1 cellular context compared by ENCODE assay signal in the genomic region with DNA sequence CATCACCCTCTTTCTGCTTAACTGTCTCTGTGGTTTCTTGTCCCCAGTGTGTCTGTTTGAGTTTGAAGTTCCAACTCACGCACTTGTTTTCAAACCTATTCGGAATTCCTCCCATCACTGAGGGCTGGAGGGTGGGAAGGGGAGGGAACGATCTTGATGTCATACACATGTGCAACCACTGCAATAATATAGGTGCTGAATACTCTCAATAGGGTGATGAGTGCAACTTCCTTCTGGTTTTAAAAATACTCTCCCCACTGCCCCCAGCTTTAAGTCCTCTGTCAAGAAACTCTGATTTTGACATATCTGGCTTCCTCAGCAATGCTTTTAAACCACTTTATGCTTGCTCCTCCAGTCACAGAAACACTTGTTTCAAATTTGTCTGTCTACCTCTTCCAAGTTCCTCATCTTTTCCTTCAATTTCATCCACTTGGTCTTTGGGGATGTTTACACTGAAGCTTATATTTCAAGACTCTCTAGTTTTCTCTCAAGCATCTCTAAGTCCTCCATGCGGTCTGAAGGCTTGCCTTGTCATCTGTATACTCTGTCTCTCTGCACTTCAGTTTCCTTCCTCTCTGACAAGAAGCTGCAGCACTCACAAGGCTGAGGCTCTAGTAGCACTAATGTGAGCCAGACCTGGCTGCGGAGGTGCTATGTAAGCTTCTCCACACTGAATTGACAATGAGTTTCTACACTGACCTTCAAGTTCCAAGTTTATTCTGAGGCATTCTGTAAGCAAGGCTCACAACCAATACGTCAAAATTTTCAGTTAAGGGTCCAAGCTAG.
TF ChIP-seq lines count a peak whose summit lies in the region.

No MANE protein-coding gene starts in this region.

TF ChIP-seq in IMR-90, 13 proteins besides CTCF, POLR2A, EP300 and RAD21:
- TF ChIP-seq, protein P1, sequence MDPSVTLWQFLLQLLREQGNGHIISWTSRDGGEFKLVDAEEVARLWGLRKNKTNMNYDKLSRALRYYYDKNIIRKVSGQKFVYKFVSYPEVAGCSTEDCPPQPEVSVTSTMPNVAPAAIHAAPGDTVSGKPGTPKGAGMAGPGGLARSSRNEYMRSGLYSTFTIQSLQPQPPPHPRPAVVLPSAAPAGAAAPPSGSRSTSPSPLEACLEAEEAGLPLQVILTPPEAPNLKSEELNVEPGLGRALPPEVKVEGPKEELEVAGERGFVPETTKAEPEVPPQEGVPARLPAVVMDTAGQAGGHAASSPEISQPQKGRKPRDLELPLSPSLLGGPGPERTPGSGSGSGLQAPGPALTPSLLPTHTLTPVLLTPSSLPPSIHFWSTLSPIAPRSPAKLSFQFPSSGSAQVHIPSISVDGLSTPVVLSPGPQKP (IDR thresholded peaks at IDR 0.05; ENCODE audit: borderline replicate concordance, low read depth, low read length): no peak
- TF ChIP-seq RCOR1 (IDR thresholded peaks at IDR 0.05; ENCODE audit: insufficient replicate concordance, low read length) (no peak), SMC3 (IDR thresholded peaks at IDR 0.05; ENCODE audit: low read depth, low read length) (no peak), NFE2L2 (IDR thresholded peaks at IDR 0.05; ENCODE audit: low read depth, low read length) (no peak), FOS (IDR thresholded peaks at IDR 0.05; ENCODE audit: low read depth, low read length) (no peak), BHLHE40 (IDR thresholded peaks at IDR 0.05; ENCODE audit: low read depth, low read length) (no peak), CHD1 (IDR thresholded peaks at IDR 0.05; ENCODE audit: low read depth, low read length) (no peak), MXI1 (IDR thresholded peaks at IDR 0.05; ENCODE audit: borderline replicate concordance, low read depth, low read length) (no peak), RFX5 (IDR thresholded peaks at IDR 0.05; ENCODE audit: low read depth, low read length) (no peak)
